1 cellular context compared by ENCODE assay signal in genomic region chr18:57409650-57410049, GRCh38.
TF ChIP-seq lines count a peak whose summit lies in the region.

No MANE protein-coding gene starts in this region.

TF ChIP-seq in HepG2, 621 proteins besides CTCF, POLR2A, EP300 and RAD21 (continued from another document):
- TF ChIP-seq FOXP1 (IDR thresholded peaks at IDR 0.05) (no peak), FOXP1 (CRISPR knock-in tag; IDR thresholded peaks at IDR 0.05) (peak; percentile 28; the same call in 1 of the 2 replicates), ZNF772 (CRISPR knock-in tag; IDR thresholded peaks at IDR 0.05) (no peak), FOXA3 (CRISPR knock-in tag; IDR thresholded peaks at IDR 0.05) (0 out of 2 replicates have a peak, but pooled peaks have one; percentile 12), PAXIP1 (CRISPR knock-in tag; conservative IDR thresholded peaks at IDR 0.05) (peak; percentile 68), KAT2B (IDR thresholded peaks at IDR 0.05; ENCODE audit: borderline replicate concordance, low read depth, low read length) (peak; percentile 92), ERF (CRISPR knock-in tag; IDR thresholded peaks at IDR 0.05) (no peak), HNF4G (IDR thresholded peaks at IDR 0.05; ENCODE audit: borderline replicate concordance, low read depth, low read length) (no peak), HNF4G (CRISPR knock-in tag; IDR thresholded peaks at IDR 0.05; ENCODE audit: borderline replicate concordance, low read depth) (no peak), ONECUT2 (CRISPR knock-in tag; IDR thresholded peaks at IDR 0.05) (peak; percentile 71), SP4 (CRISPR knock-in tag; IDR thresholded peaks at IDR 0.05) (no peak), SETDB1 (CRISPR knock-in tag; IDR thresholded peaks at IDR 0.05; ENCODE audit: borderline replicate concordance) (no peak)
TF ChIP-seq in HepG2: peak in this region for 8.
